In genomic region chr2:196466581-196466980, GRCh38 we compare ENCODE assay signal across 26 cellular contexts.
"Had no signal": no experiment of that assay in that cellular context is flagged by ENCODE, and none has a peak within 500 bp of the region (broad histone marks: within the 10 kb centered on the region; RNA-seq: fewer than 3 reads in every experiment).

No MANE protein-coding gene starts in this region.

- FAIRE-seq: colon, endothelial cell of umbilical vein, kidney, pancreas, urothelium cell line had no signal

- H3K27me3 ChIP-seq: esophagus muscularis mucosa, gastroesophageal sphincter, heart left ventricle, pancreas, right atrium auricular region, tibial nerve, upper lobe of left lung had no signal

- H3K4me3 ChIP-seq: esophagus muscularis mucosa, gastroesophageal sphincter, heart left ventricle, hepatocyte, mucosa of descending colon, pancreas, right atrium auricular region, thoracic aorta, tibial nerve, upper lobe of left lung had no signal

- H3K27ac ChIP-seq: esophagus muscularis mucosa, foreskin keratinocyte, gastroesophageal sphincter, heart left ventricle, hepatocyte, neutrophil, pancreas, right atrium auricular region, thoracic aorta, tibial nerve, upper lobe of left lung had no signal

- DNase-seq: effector memory CD4-positive, alpha-beta T cell; foreskin keratinocyte; heart left ventricle; kidney; mesenchymal stem cell; mucosa of descending colon; naive B cell; pancreas; stimulated activated CD4-positive, alpha-beta T cell treated with anti-CD3 and anti-CD28 coated beads, Interleukin-2, amount 100 ng/mL, for 24 hours; stimulated activated CD4-positive, alpha-beta T cell treated with anti-CD3 and anti-CD28 coated beads, Interleukin-4, amount 100 ng/mL, for 24 hours; stimulated activated naive CD4-positive, alpha-beta T cell treated with Interleukin-2 at 50 U/mL for 16 hours; upper lobe of left lung had no signal

- H3K9me3 ChIP-seq: esophagus muscularis mucosa, gastroesophageal sphincter, heart left ventricle, mucosa of descending colon, neutrophil, pancreas, right atrium auricular region, thoracic aorta, tibial nerve, upper lobe of left lung had no signal

- H3K79me2 ChIP-seq: hepatocyte had no signal

- H3K4me2 ChIP-seq: hepatocyte had no signal

- H2AFZ ChIP-seq: hepatocyte had no signal

- H3K36me3 ChIP-seq: esophagus muscularis mucosa, gastroesophageal sphincter, heart left ventricle, neutrophil, pancreas, right atrium auricular region, thoracic aorta, tibial nerve, upper lobe of left lung had no signal

- ATAC-seq: foreskin keratinocyte; gastroesophageal sphincter; heart left ventricle; left lobe of liver; mucosa of descending colon; natural killer cell treated with Interleukin-12 subunit alpha and Interleukin-12 subunit beta and Interleukin-15 and Interleukin-18, amount 100 ng/mL, for 72 hours; pancreas; sciatic nerve; stimulated activated effector memory CD8-positive, alpha-beta T cell treated with anti-CD3 and anti-CD28 coated beads, Interleukin-12 subunit alpha, Interleukin-12 subunit beta, amount 100 ng/mL, for 72 hours had no signal

- H3K4me1 ChIP-seq: esophagus muscularis mucosa, foreskin keratinocyte, gastroesophageal sphincter, pancreas, right atrium auricular region, tibial nerve, upper lobe of left lung had no signal
